Comparison of ENCODE assay signal across 22 cellular contexts in genomic region chr4:147965873-147966272, GRCh38.
"Had no signal": no experiment of that assay in that cellular context is flagged by ENCODE, and none has a peak within 500 bp of the region (broad histone marks: within the 10 kb centered on the region; RNA-seq: fewer than 3 reads in every experiment).

No MANE protein-coding gene starts in this region.

- H3K4me3 Mint-ChIP-seq: immature natural killer cell; mesothelial cell of epicardium; naive thymus-derived CD4-positive, alpha-beta T cell had no signal

- H3K27ac ChIP-seq: colonic mucosa, esophagus muscularis mucosa, foreskin keratinocyte, gastroesophageal sphincter, heart left ventricle, left lung, lower lobe of right lung had no signal

- H3K27me3 ChIP-seq: colonic mucosa, dorsolateral prefrontal cortex, esophagus muscularis mucosa, foreskin keratinocyte, gastroesophageal sphincter, heart left ventricle, hepatocyte, left lung had no signal

- H3K9me3 Mint-ChIP-seq: immature natural killer cell, mesothelial cell of epicardium had no signal

- H3K36me3 ChIP-seq: colonic mucosa had no signal

- H3K4me3 ChIP-seq: colonic mucosa, dorsolateral prefrontal cortex, esophagus muscularis mucosa, gastroesophageal sphincter, heart left ventricle, hepatocyte, left lung, lower lobe of right lung had no signal

- H3K4me1 ChIP-seq: colonic mucosa, foreskin keratinocyte, lower lobe of right lung had no signal

- ATAC-seq: foreskin keratinocyte; gastroesophageal sphincter; heart left ventricle; left ventricle myocardium superior; lower lobe of right lung; naive thymus-derived CD4-positive, alpha-beta T cell had no signal

- H3K27ac Mint-ChIP-seq: immature natural killer cell; mesothelial cell of epicardium; naive thymus-derived CD4-positive, alpha-beta T cell had no signal

- DNase-seq: colonic mucosa; cortex of kidney; dermis blood vessel endothelial cell; dorsolateral prefrontal cortex; effector CD4-positive, alpha-beta T cell; effector memory CD4-positive, alpha-beta T cell; foreskin keratinocyte; heart left ventricle; hypothalamus; immature natural killer cell; islet precursor cell; kidney; kidney glomerular epithelial cell; left lung; left ventricle myocardium superior; lower lobe of right lung; mesenchymal stem cell; naive thymus-derived CD4-positive, alpha-beta T cell had no signal

- H3K9me3 ChIP-seq: colonic mucosa, esophagus muscularis mucosa, gastroesophageal sphincter, heart left ventricle, left lung, lower lobe of right lung had no signal
